Comparison of ENCODE assay signal across 26 cellular contexts in genomic region chr10:130064783-130065182, GRCh38.
"Had no signal": no experiment of that assay in that cellular context is flagged by ENCODE, and none has a peak within 500 bp of the region (broad histone marks: within the 10 kb centered on the region; RNA-seq: fewer than 3 reads in every experiment).

No MANE protein-coding gene starts in this region.

- H3K4me3 ChIP-seq: adrenal gland, body of pancreas, coronary artery, dorsolateral prefrontal cortex, lower lobe of right lung, mucosa of descending colon, suprapubic skin, tibial artery, upper lobe of right lung had no signal

- H3K4me1 ChIP-seq: adrenal gland, body of pancreas, lower lobe of right lung, suprapubic skin, tibial artery, upper lobe of right lung had no signal

- H3K27me3 ChIP-seq: adrenal gland, body of pancreas, dorsolateral prefrontal cortex, neutrophil, suprapubic skin, tibial artery, upper lobe of right lung had no signal

- ATAC-seq: body of pancreas; lower lobe of right lung; mucosa of descending colon; natural killer cell treated with Interleukin-12 subunit alpha and Interleukin-12 subunit beta and Interleukin-15 and Interleukin-18, amount 100 ng/mL, for 72 hours; upper lobe of right lung had no signal

- DNase-seq: activated CD4-positive, alpha-beta T cell treated with anti-CD3 and anti-CD28 coated beads for 48 hours; activated CD4-positive, alpha-beta T cell treated with anti-CD3 and anti-CD28 coated beads, Interleukin-2, amount 50 U/mL, for 48 hours; activated CD8-positive, alpha-beta memory T cell treated with anti-CD3 and anti-CD28 coated beads for 24 hours; activated effector memory CD4-positive, alpha-beta T cell treated with Interleukin-2 at 50 U/mL for 16 hours; activated naive CD4-positive, alpha-beta T cell treated with anti-CD3 and anti-CD28 coated beads for 36 hours; activated naive CD8-positive, alpha-beta T cell treated with anti-CD3 and anti-CD28 coated beads for 36 hours; adrenal gland; body of pancreas; dorsolateral prefrontal cortex; effector memory CD4-positive, alpha-beta T cell; foreskin fibroblast; head of caudate nucleus; lower lobe of right lung; mesendoderm; mucosa of descending colon; retina; stimulated activated CD4-positive, alpha-beta T cell treated with anti-CD3 and anti-CD28 coated beads, Interleukin-15, amount 100 ng/mL, for 24 hours; stimulated activated CD4-positive, alpha-beta T cell treated with anti-CD3 and anti-CD28 coated beads, Interleukin-2, amount 100 ng/mL, for 24 hours; stimulated activated naive CD4-positive, alpha-beta T cell; upper lobe of right lung had no signal

- H3K36me3 ChIP-seq: adrenal gland, lower lobe of right lung, neutrophil, suprapubic skin had no signal

- H3K27ac ChIP-seq: adrenal gland, body of pancreas, coronary artery, dorsolateral prefrontal cortex, lower lobe of right lung, neutrophil, suprapubic skin, tibial artery, upper lobe of right lung, VCaP had no signal

- H3K9me3 ChIP-seq: adrenal gland, body of pancreas, lower lobe of right lung, mucosa of descending colon, neutrophil, suprapubic skin, tibial artery, upper lobe of right lung had no signal
